Comparison of ENCODE assay signal across 8 cellular contexts in genomic region chr21:41816583-41817165, GRCh38. TPM values are rescaled to one million over a fixed set of nuclear protein-coding genes. Genes with fewer than 3 reads are reported as not detected.
DNase-seq lines count a peak whose midpoint lies in the region; ATAC-seq and TF ChIP-seq lines count a peak whose summit lies in the region.

No MANE protein-coding gene starts in this region.

- H3K27ac ChIP-seq in Peyer's patch (no peak overlapping the region), testis (no peak overlapping the region)

- no peak overlapping the region for H3K4me3 Mint-ChIP-seq in activated T-helper 1 cell treated with anti-CD3 and anti-CD28 coated beads, Interleukin-12 subunit alpha, Interleukin-12 subunit beta, Interleukin-2, Interleukin-4 antibody, amounts not matched to agents 30 ng/mL and 10 ng/mL and 1 ng/mL, durations not matched to agents 14 hours and 24 hours and 36 hours

- H3K4me3 ChIP-seq in Peyer's patch (no peak overlapping the region), fibroblast of villous mesenchyme (ENCODE audit: low read depth, low read length) (no peak overlapping the region), testis (no peak overlapping the region)

- peak; percentile 93 for DNase-seq in GM10266 (ENCODE audit: extremely low spot score)
- peak; percentile 67 to 84 (median 75) for DNase-seq in Peyer's patch
- peak; percentile 22 for DNase-seq in activated T-helper 1 cell treated with anti-CD3 and anti-CD28 coated beads, Interleukin-12 subunit alpha, Interleukin-12 subunit beta, Interleukin-2, Interleukin-4 antibody, amounts not matched to agents 30 ng/mL and 10 ng/mL and 1 ng/mL, durations not matched to agents 14 hours and 24 hours and 36 hours (ENCODE audit: low spot score)
- DNase-seq in fibroblast of villous mesenchyme (ENCODE audit: low read depth), result peak; percentile 57
- DNase-seq in occipital lobe (lab: John Stamatoyannopoulos, UW), result peak; percentile 23
- peak; percentile 67 for DNase-seq in testis
- DNase-seq in NCI-H1048 (lab: John Stamatoyannopoulos, UW), result no peak

- H3K27me3 ChIP-seq in Peyer's patch, result no peaks in the 10 kb centered on the region
- H3K27me3 ChIP-seq in testis, result no peaks in the 10 kb centered on the region

- TF ChIP-seq CTCF in GM10266 (IDR thresholded peaks at IDR 0.05; ENCODE audit: control insufficient read depth, insufficient read depth, low read depth, missing control alignments) (peak; percentile 89), Peyer's patch (IDR thresholded peaks at IDR 0.05) (peak; percentile 55 to 78 (median 74)), fibroblast of villous mesenchyme (IDR thresholded peaks at IDR 0.05; ENCODE audit: insufficient read depth, low read depth, low read length) (peak; percentile 85), testis (IDR thresholded peaks at IDR 0.05) (peak; percentile 56 to 76 (median 72))

- intact Hi-C loops in activated T-helper 1 cell treated with anti-CD3 and anti-CD28 coated beads, Interleukin-12 subunit alpha, Interleukin-12 subunit beta, Interleukin-2, Interleukin-4 antibody, amounts not matched to agents 30 ng/mL and 10 ng/mL and 1 ng/mL, durations not matched to agents 14 hours and 24 hours and 36 hours (cut with micrococcal nuclease), result loop anchor here (1.0 to 10.0 kb wide), 5 partner anchors 188 to 533 kb away; no protein-coding TSS in a partner anchor
- intact Hi-C loops in testis (cut with DNase I; ENCODE audit: low total_unique reads), result loop anchor here (5.0 kb wide), 1 partner anchor 306 kb away; no protein-coding TSS in a partner anchor

- no peaks in the 10 kb centered on the region for H3K27me3 Mint-ChIP-seq in activated T-helper 1 cell treated with anti-CD3 and anti-CD28 coated beads, Interleukin-12 subunit alpha, Interleukin-12 subunit beta, Interleukin-2, Interleukin-4 antibody, amounts not matched to agents 30 ng/mL and 10 ng/mL and 1 ng/mL, durations not matched to agents 14 hours and 24 hours and 36 hours (ENCODE audit: insufficient read depth)

- H3K9me3 ChIP-seq in Peyer's patch (no peaks in the 10 kb centered on the region), testis (no peaks in the 10 kb centered on the region)

- H3K27ac Mint-ChIP-seq in activated T-helper 1 cell treated with anti-CD3 and anti-CD28 coated beads, Interleukin-12 subunit alpha, Interleukin-12 subunit beta, Interleukin-2, Interleukin-4 antibody, amounts not matched to agents 30 ng/mL and 10 ng/mL and 1 ng/mL, durations not matched to agents 14 hours and 24 hours and 36 hours, result no peak overlapping the region

- TF ChIP-seq POLR2A in Peyer's patch (IDR thresholded peaks at IDR 0.05) (no peak), testis (IDR thresholded peaks at IDR 0.05) (no peak)

- H3K4me1 ChIP-seq in Peyer's patch (no peaks in the 10 kb centered on the region), testis (no peaks in the 10 kb centered on the region)

- 25 to 41% methylated on average over 6 to 12 of the region's 12 CpGs for WGBS in testis, 2 donors

- H3K9me3 Mint-ChIP-seq in activated T-helper 1 cell treated with anti-CD3 and anti-CD28 coated beads, Interleukin-12 subunit alpha, Interleukin-12 subunit beta, Interleukin-2, Interleukin-4 antibody, amounts not matched to agents 30 ng/mL and 10 ng/mL and 1 ng/mL, durations not matched to agents 14 hours and 24 hours and 36 hours, result no peaks in the 10 kb centered on the region

- H3K4me1 Mint-ChIP-seq in activated T-helper 1 cell treated with anti-CD3 and anti-CD28 coated beads, Interleukin-12 subunit alpha, Interleukin-12 subunit beta, Interleukin-2, Interleukin-4 antibody, amounts not matched to agents 30 ng/mL and 10 ng/mL and 1 ng/mL, durations not matched to agents 14 hours and 24 hours and 36 hours (ENCODE audit: low read depth), result no peaks in the 10 kb centered on the region

- peaks cover 10% of the 10 kb centered on the region for H3K36me3 Mint-ChIP-seq in activated T-helper 1 cell treated with anti-CD3 and anti-CD28 coated beads, Interleukin-12 subunit alpha, Interleukin-12 subunit beta, Interleukin-2, Interleukin-4 antibody, amounts not matched to agents 30 ng/mL and 10 ng/mL and 1 ng/mL, durations not matched to agents 14 hours and 24 hours and 36 hours (ENCODE audit: low read depth)

- peak; percentile 55 for ATAC-seq in HG03095 (IDR thresholded peaks at IDR 0.05; ENCODE audit: unreplicated experiment)

- H3K36me3 ChIP-seq in Peyer's patch (peaks cover 0 to 24% (median 0%) of the 10 kb centered on the region in 3 donors), testis (ENCODE audit: low read depth, missing control alignments) (no peaks in the 10 kb centered on the region)

RNA-seq across cellular contexts. Expression of gene RIPK4, which starts 49.8 kb away (rescaled TPM):
- total RNA-seq in Peyer's patch (10 to 100 TPM in 3 of 4 donors, 1 to 10 TPM in 1; 5.0 to 62.5 (median 31.3) TPM), fibroblast of villous mesenchyme (not detected in 2 replicates), occipital lobe (0.47 TPM), testis (10 to 100 TPM in 1 of 2 donors, 1 to 10 TPM in 1; 5.9 to 10.2 TPM)
- not detected in 2 replicates for total RNA-seq in activated T-helper 1 cell treated with anti-CD3 and anti-CD28 coated beads, Interleukin-12 subunit alpha, Interleukin-12 subunit beta, Interleukin-2, Interleukin-4 antibody, amounts not matched to agents 30 ng/mL and 10 ng/mL and 1 ng/mL, durations not matched to agents 14 hours and 24 hours and 36 hours
- polyA plus RNA-seq in testis (ENCODE audit: insufficient read depth, low read depth, low replicate concordance), result 3.9 TPM
